Comparison of ENCODE assay signal across 20 cellular contexts in genomic region chr10:110701618-110701971, GRCh38. TPM values are rescaled to one million over a fixed set of nuclear protein-coding genes. Genes with fewer than 3 reads are reported as not detected.
DNase-seq lines count a peak whose midpoint lies in the region; ATAC-seq and TF ChIP-seq lines count a peak whose summit lies in the region.
"Had no signal": no experiment of that assay in that cellular context is flagged by ENCODE, and none has a peak within 500 bp of the region (broad histone marks: within the 10 kb centered on the region; RNA-seq: fewer than 3 reads in every experiment).

No MANE protein-coding gene starts in this region.

- H3K9me3 Mint-ChIP-seq in GM23338 (no peaks in the 10 kb centered on the region), nephron progenitor cell (no peaks in the 10 kb centered on the region)
- H3K9me3 Mint-ChIP-seq: activated CD4-positive, alpha-beta T cell treated with anti-CD3 and anti-CD28 coated beads, Interleukin-2, amount 10 ng/mL, durations not matched to agents 24 days and 14 days; activated naive CD8-positive, alpha-beta T cell treated with anti-CD3 and anti-CD28 coated beads, Interleukin-2, amount 10 ng/mL, durations not matched to agents 7 days and 5 days; activated T-helper 2 cell treated with anti-CD3 and anti-CD28 coated beads, Interferon-gamma antibody, Interleukin-2, Interleukin-4, amounts not matched to agents 10 μg/mL and 5 μg/mL and 100 μg/mL, durations not matched to agents 14 hours and 24 hours and 36 hours had no signal

- H3K4me1 Mint-ChIP-seq in GM23338 = peaks cover 22% of the 10 kb centered on the region
- H3K4me1 Mint-ChIP-seq in nephron progenitor cell = peaks cover 57% of the 10 kb centered on the region
- H3K4me1 Mint-ChIP-seq: activated CD4-positive, alpha-beta T cell treated with anti-CD3 and anti-CD28 coated beads, Interleukin-2, amount 10 ng/mL, durations not matched to agents 24 days and 14 days had no signal

- H3K79me2 ChIP-seq in GM23338 (replicated peaks; ENCODE audit: insufficient read depth) = no peaks in the 10 kb centered on the region

- no peaks in the 10 kb centered on the region for H3F3A ChIP-seq in GM23338 (replicated peaks; ENCODE audit: low read depth)

- no peak for DNase-seq in GM23338 (ENCODE audit: low spot score)
- peak; percentile 89 for DNase-seq in NCI-H226
- peak; percentile 62 for DNase-seq in ecto neural progenitor cell (ENCODE audit: low spot score)
- peak; percentile 23 for DNase-seq in nephron progenitor cell
- no peak for DNase-seq in lower leg skin (ENCODE audit: low spot score in 2 of 2)
- no peak for DNase-seq in adrenal gland
- DNase-seq: activated CD4-positive, alpha-beta T cell treated with anti-CD3 and anti-CD28 coated beads, Interleukin-2, amount 10 ng/mL, durations not matched to agents 24 days and 14 days; activated naive CD8-positive, alpha-beta T cell treated with anti-CD3 and anti-CD28 coated beads, Interleukin-2, amount 10 ng/mL, durations not matched to agents 7 days and 5 days; AML-193; foreskin fibroblast; kidney glomerular epithelial cell; NCI-H510A; stimulated activated CD8-positive, alpha-beta memory T cell treated with anti-CD3 and anti-CD28 coated beads, Interleukin-4, amount 100 ng/mL, for 48 hours had no signal

- H3K27ac Mint-ChIP-seq in GM23338 = no peak overlapping the region
- H3K27ac Mint-ChIP-seq in nephron progenitor cell = peak overlapping the region; percentile 75
- H3K27ac Mint-ChIP-seq: activated CD4-positive, alpha-beta T cell treated with anti-CD3 and anti-CD28 coated beads, Interleukin-2, amount 10 ng/mL, durations not matched to agents 24 days and 14 days; activated naive CD8-positive, alpha-beta T cell treated with anti-CD3 and anti-CD28 coated beads, Interleukin-2, amount 10 ng/mL, durations not matched to agents 7 days and 5 days; activated T-helper 2 cell treated with anti-CD3 and anti-CD28 coated beads, Interferon-gamma antibody, Interleukin-2, Interleukin-4, amounts not matched to agents 10 μg/mL and 5 μg/mL and 100 μg/mL, durations not matched to agents 14 hours and 24 hours and 36 hours had no signal

- no peaks in the 10 kb centered on the region for H3K36me3 ChIP-seq in GM23338 (ENCODE audit: insufficient read depth)
- no peaks in the 10 kb centered on the region for H3K36me3 ChIP-seq in adrenal gland (replicated peaks in 1 of 2)
- H3K36me3 ChIP-seq: breast epithelium, HAP-1, neutrophil had no signal

- WGBS in lower leg skin, 2 donors = 60 to 94% methylated on average over 3 of the region's 3 CpGs
- 62 to 73% (median 65%) methylated on average over 3 of the region's 3 CpGs for WGBS in adrenal gland, 4 donors

- H3K4me2 ChIP-seq in GM23338 = no peak overlapping the region

- TF ChIP-seq POLR2A in lower leg skin (IDR thresholded peaks at IDR 0.05) = no peak
- TF ChIP-seq POLR2A in adrenal gland (IDR thresholded peaks at IDR 0.05) = no peak

- H3K4me3 Mint-ChIP-seq in GM23338 (no peak overlapping the region), nephron progenitor cell (no peak overlapping the region)
- H3K4me3 Mint-ChIP-seq: activated CD4-positive, alpha-beta T cell treated with anti-CD3 and anti-CD28 coated beads, Interleukin-2, amount 10 ng/mL, durations not matched to agents 24 days and 14 days; activated naive CD8-positive, alpha-beta T cell treated with anti-CD3 and anti-CD28 coated beads, Interleukin-2, amount 10 ng/mL, durations not matched to agents 7 days and 5 days had no signal

- H3K4me3 ChIP-seq in GM23338 (no peak overlapping the region), lower leg skin (ENCODE audit: low read depth, poor library complexity, severe bottlenecking) (no peak overlapping the region), adrenal gland (no peak overlapping the region)
- H3K4me3 ChIP-seq: breast epithelium, HAP-1 had no signal

- H3K4me1 ChIP-seq in GM23338 (ENCODE audit: insufficient read depth) (peaks cover 19% of the 10 kb centered on the region), adrenal gland (replicated peaks in 1 of 2) (no peaks in the 10 kb centered on the region)
- H3K4me1 ChIP-seq: breast epithelium had no signal

- H3K9me2 ChIP-seq in GM23338 (ENCODE audit: insufficient read depth) = no peaks in the 10 kb centered on the region

- ATAC-seq in GM23338 (peak; percentile 70), GM21423 (IDR thresholded peaks at IDR 0.05; ENCODE audit: unreplicated experiment) (no peak), GM18511 (IDR thresholded peaks at IDR 0.05; ENCODE audit: unreplicated experiment) (no peak)

- H3K9me3 ChIP-seq in adrenal gland (replicated peaks in 1 of 3) = no peaks in the 10 kb centered on the region
- H3K9me3 ChIP-seq: breast epithelium, neutrophil had no signal

- no peaks in the 10 kb centered on the region for H3K36me3 Mint-ChIP-seq in GM23338 (ENCODE audit: low read depth)
- peaks cover 4% of the 10 kb centered on the region for H3K36me3 Mint-ChIP-seq in nephron progenitor cell (ENCODE audit: low read depth)
- H3K36me3 Mint-ChIP-seq: activated naive CD8-positive, alpha-beta T cell treated with anti-CD3 and anti-CD28 coated beads, Interleukin-2, amount 10 ng/mL, durations not matched to agents 7 days and 5 days had no signal

- TF ChIP-seq CTCF in GM23338 (conservative IDR thresholded peaks at IDR 0.05; ENCODE audit: low read depth in 2 of 2) (no peak), nephron progenitor cell (IDR thresholded peaks at IDR 0.05) (no peak), lower leg skin (IDR thresholded peaks at IDR 0.05) (no peak), adrenal gland (IDR thresholded peaks at IDR 0.05) (no peak)

- H3K27me3 ChIP-seq in GM23338 (ENCODE audit: insufficient read depth) (no peaks in the 10 kb centered on the region), adrenal gland (no peaks in the 10 kb centered on the region)
- H3K27me3 ChIP-seq: breast epithelium, neutrophil had no signal

- intact Hi-C loops in lower leg skin (cut with DNase I; ENCODE audit: low total_unique reads) (no loop called here), adrenal gland (cut with DNase I) (no loop called here)

- peak overlapping the region; percentile 43 for H2AFZ ChIP-seq in GM23338

- H3K27ac ChIP-seq in GM23338 (ENCODE audit: low read depth) = no peak overlapping the region
- H3K27ac ChIP-seq in adrenal gland = no peak overlapping the region
- H3K27ac ChIP-seq: breast epithelium, epithelial cell of prostate, neutrophil had no signal

- H3K27me3 Mint-ChIP-seq in GM23338 (ENCODE audit: insufficient read depth, low read depth, poor library complexity) (no peaks in the 10 kb centered on the region), nephron progenitor cell (ENCODE audit: low read depth, poor library complexity) (peaks cover 7% of the 10 kb centered on the region)

- H4K20me1 ChIP-seq in GM23338 (replicated peaks; ENCODE audit: insufficient read depth) = no peaks in the 10 kb centered on the region

TF ChIP-seq in GM23338, 12 proteins besides CTCF, POLR2A, EP300 and RAD21:
- TF ChIP-seq ETS1 (IDR thresholded peaks at IDR 0.05) (no peak), NANOG (IDR thresholded peaks at IDR 0.05; ENCODE audit: borderline replicate concordance) (no peak)

RNA-seq across cellular contexts. Expression of gene RBM20, which starts 57.5 kb away (rescaled TPM):
- total RNA-seq in GM23338 (2014; rRNA removed; shearing (Covaris generic)) = 0.04 and 0.17 TPM in 2 replicates
- polyA plus RNA-seq in GM23338 (2016; fragmentation: Nextera tagmentation; extraction: Ambion mirVana) = 0.03 and 0.05 TPM in 2 replicates
- 1 to 10 TPM in 3 of 4 donors, under 1 TPM in 1; 0.66 to 6.2 (median 3.5) TPM for total RNA-seq in lower leg skin
- total RNA-seq in adrenal gland = 1 to 10 TPM in 1 of 8 donors, under 1 TPM in 5, not detected in 2; 0.11 to 2.3 (median 0.19) TPM
- under 1 TPM; 0.07 to 0.35 (median 0.32) TPM for polyA plus RNA-seq in adrenal gland

Comparison
In these comparisons a context has a peak if more than half of its experiments do, and no peak if none do; other contexts are left out.
1. DNase-seq: peak in NCI-H226 (single experiment), ecto neural progenitor cell (single experiment) and nephron progenitor cell (single experiment); none in GM23338 (single experiment), lower leg skin (0 of 2) and adrenal gland (0 of 7).